In the genomic region with DNA sequence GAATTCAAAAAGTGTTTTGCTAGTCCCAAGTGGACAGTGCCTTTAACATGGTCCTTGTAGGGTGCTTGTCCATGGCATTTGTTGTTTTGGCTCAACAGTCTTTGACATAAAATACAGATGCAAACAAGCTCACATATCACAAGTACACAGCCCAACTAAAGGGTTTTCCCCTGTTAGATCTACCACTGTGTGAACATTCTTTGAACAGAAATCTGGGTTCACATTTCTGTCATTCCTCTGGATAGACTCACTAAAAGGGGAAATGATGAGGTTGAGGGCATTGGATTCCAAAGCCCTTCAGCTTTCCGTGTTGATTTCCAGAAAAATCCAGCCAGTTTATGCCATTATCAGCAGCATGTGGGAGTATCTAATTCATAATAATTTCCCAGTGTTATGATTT, we compare ENCODE assay signal across 19 cellular contexts. TPM values are rescaled to one million over a fixed set of nuclear protein-coding genes. Genes with fewer than 3 reads are reported as not detected.
DNase-seq lines count a peak whose midpoint lies in the region; ATAC-seq and TF ChIP-seq lines count a peak whose summit lies in the region.
"Had no signal": no experiment of that assay in that cellular context is flagged by ENCODE, and none has a peak within 500 bp of the region (broad histone marks: within the 10 kb centered on the region; RNA-seq: fewer than 3 reads in every experiment).

No MANE protein-coding gene starts in this region.

- no peak for ATAC-seq in HG03460 (IDR thresholded peaks at IDR 0.05; ENCODE audit: unreplicated experiment)
- ATAC-seq: heart left ventricle, Panc1, pancreas had no signal

- no peaks in the 10 kb centered on the region for H3K9me3 ChIP-seq in skeletal muscle satellite cell (replicated peaks; ENCODE audit: low read length)
- H3K9me3 ChIP-seq: heart left ventricle, pancreas, stomach, vagina had no signal

- DNase-seq in GM04504 (ENCODE audit: low read depth) (peak; percentile 35), amniotic epithelial cell (ENCODE audit: low read depth) (peak; percentile 76), fibroblast of the aortic adventitia (ENCODE audit: low read depth) (peak; percentile 70), NCI-H69 (lab: John Stamatoyannopoulos, UW) (no peak), SHP77 treated with DMSO at 0.1 percent for 48 hours (lab: John Stamatoyannopoulos, UW) (no peak)
- DNase-seq: activated effector memory CD4-positive, alpha-beta T cell treated with anti-CD3 and anti-CD28 coated beads, Interleukin-2, amount 50 U/mL, for 16 hours; CD8-positive, alpha-beta memory T cell; effector memory CD4-positive, alpha-beta T cell; heart left ventricle; kidney; NCI-H2029; NCI-H524 treated with DMSO at 0.1 percent for 48 hours; pancreas; stimulated activated CD4-positive, alpha-beta T cell treated with anti-CD3 and anti-CD28 coated beads, Interleukin-12 subunit alpha, Interleukin-12 subunit beta, amount 100 ng/mL, for 4 hours; stomach had no signal

- TF ChIP-seq CTCF in fibroblast of the aortic adventitia (IDR thresholded peaks at IDR 0.05; ENCODE audit: insufficient read depth, low read length): no peak

- H3K4me2 ChIP-seq in skeletal muscle satellite cell (ENCODE audit: low read length): peak overlapping the region; percentile 30

- H3K36me3 ChIP-seq in skeletal muscle satellite cell (ENCODE audit: insufficient read depth, low read length): peaks cover 33% of the 10 kb centered on the region

- peak overlapping the region; percentile 40 for H3K9ac ChIP-seq in skeletal muscle satellite cell (ENCODE audit: low read depth, low read length)

- peaks cover 12% of the 10 kb centered on the region for H3K4me1 ChIP-seq in skeletal muscle satellite cell (ENCODE audit: control insufficient read depth, insufficient read depth, low read length)
- H3K4me1 ChIP-seq: pancreas, vagina had no signal

- no peaks in the 10 kb centered on the region for H3K27me3 ChIP-seq in skeletal muscle satellite cell (ENCODE audit: control insufficient read depth, insufficient read depth, low read length)
- H3K27me3 ChIP-seq: heart left ventricle, pancreas, stomach, vagina had no signal

- H3K4me3 ChIP-seq in fibroblast of the aortic adventitia (ENCODE audit: low read depth, low read length) (no peak overlapping the region), skeletal muscle satellite cell (ENCODE audit: low read length) (no peak overlapping the region)
- H3K4me3 ChIP-seq: heart left ventricle, pancreas, stomach, vagina had no signal

RNA-seq across cellular contexts. Expression of a gene that starts 54.1 kb away (rescaled TPM):
- total RNA-seq in fibroblast of the aortic adventitia (ENCODE audit: low replicate concordance): 11.4 and 14.7 TPM in 2 replicates
- total RNA-seq in skeletal muscle satellite cell (2012; rRNA removed): 12.4 and 13.3 TPM in 2 replicates

Comparison
In these comparisons a context has a peak if more than half of its experiments do, and no peak if none do; other contexts are left out.
1. DNase-seq: peak in GM04504 (single experiment), amniotic epithelial cell (single experiment) and fibroblast of the aortic adventitia (single experiment); none in NCI-H69 (single experiment) and SHP77 treated with DMSO at 0.1 percent for 48 hours (single experiment).